In genomic region chr6:36666726-36667591, GRCh38 we compare ENCODE assay signal across 1 cellular context.
TF ChIP-seq lines count a peak whose summit lies in the region.

No MANE protein-coding gene starts in this region.

TF ChIP-seq in HepG2, 621 proteins besides CTCF, POLR2A, EP300 and RAD21 (continued from another document and continues in another):
- TF ChIP-seq GMEB1 (CRISPR knock-in tag; IDR thresholded peaks at IDR 0.05; ENCODE audit: borderline replicate concordance) (peak; percentile 21; the same call in 1 of the 2 replicates), SNAPC5 (CRISPR knock-in tag; IDR thresholded peaks at IDR 0.05; ENCODE audit: borderline replicate concordance) (no peak), ZNF839 (CRISPR knock-in tag; IDR thresholded peaks at IDR 0.05; ENCODE audit: borderline replicate concordance) (peak; percentile 77; the same call in 1 of the 2 replicates), RBFOX2 (IDR thresholded peaks at IDR 0.05; ENCODE audit: low read depth, low read length) (peak; percentile 72), GLI4 (CRISPR knock-in tag; IDR thresholded peaks at IDR 0.05; ENCODE audit: borderline replicate concordance) (no peak), ZNF678 (CRISPR knock-in tag; IDR thresholded peaks at IDR 0.05) (no peak), RBM22 (optimal IDR thresholded peaks at IDR 0.05; ENCODE audit: low read length) (no peak), KDM4B (CRISPR knock-in tag; IDR thresholded peaks at IDR 0.05) (peak; percentile 92), ZNF264 (CRISPR knock-in tag; IDR thresholded peaks at IDR 0.05) (peak; percentile 90), SIN3A (IDR thresholded peaks at IDR 0.05; ENCODE audit: borderline replicate concordance, low read depth, low read length) (no peak), ZNF30 (CRISPR knock-in tag; IDR thresholded peaks at IDR 0.05) (no peak), KLF16 (CRISPR knock-in tag; IDR thresholded peaks at IDR 0.05) (peak in 1 of 2 experiments; percentile 94; a peak in 2 of 4 replicates), TMF1 (CRISPR knock-in tag; IDR thresholded peaks at IDR 0.05; ENCODE audit: low read depth) (no peak), SP4 (CRISPR knock-in tag; IDR thresholded peaks at IDR 0.05) (no peak), ZBTB38 (CRISPR knock-in tag; IDR thresholded peaks at IDR 0.05) (peak; percentile 96), KDM2A (CRISPR knock-in tag; IDR thresholded peaks at IDR 0.05; ENCODE audit: borderline replicate concordance, low read depth) (peak; percentile 94), IRX3 (CRISPR knock-in tag; IDR thresholded peaks at IDR 0.05; ENCODE audit: borderline replicate concordance, low read depth) (peak; percentile 35; the same call in 1 of the 2 replicates), TARDBP (CRISPR knock-in tag; IDR thresholded peaks at IDR 0.05) (peak; percentile 88), ISL2 (CRISPR knock-in tag; IDR thresholded peaks at IDR 0.05) (peak; percentile 88), ZNF614 (CRISPR knock-in tag; IDR thresholded peaks at IDR 0.05; ENCODE audit: borderline replicate concordance) (peak; percentile 98), KMT2A (CRISPR knock-in tag; IDR thresholded peaks at IDR 0.05) (peak; percentile 69), SP2 (CRISPR knock-in tag; IDR thresholded peaks at IDR 0.05) (no peak), SIX4 (CRISPR knock-in tag; IDR thresholded peaks at IDR 0.05) (peak; percentile 67; the same call in 1 of the 2 replicates), NFIC (IDR thresholded peaks at IDR 0.05; ENCODE audit: low read length) (0 out of 2 replicates have a peak, but pooled peaks have one; percentile 62), AGO1 (IDR thresholded peaks at IDR 0.05; ENCODE audit: low read depth, low read length, poor library complexity, severe bottlenecking) (no peak), PAWR (CRISPR knock-in tag; IDR thresholded peaks at IDR 0.05; ENCODE audit: borderline replicate concordance) (no peak), ZNF558 (CRISPR knock-in tag; IDR thresholded peaks at IDR 0.05; ENCODE audit: borderline replicate concordance) (no peak), GTF3A (CRISPR knock-in tag; conservative IDR thresholded peaks at IDR 0.05) (no peak), NPAS2 (CRISPR knock-in tag; IDR thresholded peaks at IDR 0.05; ENCODE audit: borderline replicate concordance) (no peak), KAT2B (IDR thresholded peaks at IDR 0.05; ENCODE audit: borderline replicate concordance, low read depth, low read length) (no peak), MAZ (IDR thresholded peaks at IDR 0.05; ENCODE audit: borderline replicate concordance, low read depth, low read length) (no peak), MAZ (CRISPR knock-in tag; IDR thresholded peaks at IDR 0.05; ENCODE audit: low read depth) (peak; percentile 91), ZNF253 (CRISPR knock-in tag; IDR thresholded peaks at IDR 0.05; ENCODE audit: borderline replicate concordance) (no peak), ZNF713 (CRISPR knock-in tag; IDR thresholded peaks at IDR 0.05) (peak; percentile 93; the same call in 1 of the 2 replicates), ZNF740 (CRISPR knock-in tag; IDR thresholded peaks at IDR 0.05) (no peak; the same call in 1 of the 2 replicates), ZNF546 (CRISPR knock-in tag; conservative IDR thresholded peaks at IDR 0.05) (no peak), ZNF17 (CRISPR knock-in tag; IDR thresholded peaks at IDR 0.05) (no peak), MEF2D (CRISPR knock-in tag; IDR thresholded peaks at IDR 0.05) (peak; percentile 92), ZNF792 (CRISPR knock-in tag; IDR thresholded peaks at IDR 0.05) (peak; percentile 87; the same call in 1 of the 2 replicates), ZNF530 (CRISPR knock-in tag; IDR thresholded peaks at IDR 0.05; ENCODE audit: low read depth) (no peak), SMC3 (IDR thresholded peaks at IDR 0.05; ENCODE audit: low read length) (peak; percentile 22; the same call in 1 of the 2 replicates), NR2F6 (IDR thresholded peaks at IDR 0.05) (0 out of 2 replicates have a peak, but pooled peaks have one; percentile 38), NR2F6 (CRISPR knock-in tag; IDR thresholded peaks at IDR 0.05) (peak; percentile 81; the same call in 1 of the 2 replicates)
- TF ChIP-seq, protein P1, sequence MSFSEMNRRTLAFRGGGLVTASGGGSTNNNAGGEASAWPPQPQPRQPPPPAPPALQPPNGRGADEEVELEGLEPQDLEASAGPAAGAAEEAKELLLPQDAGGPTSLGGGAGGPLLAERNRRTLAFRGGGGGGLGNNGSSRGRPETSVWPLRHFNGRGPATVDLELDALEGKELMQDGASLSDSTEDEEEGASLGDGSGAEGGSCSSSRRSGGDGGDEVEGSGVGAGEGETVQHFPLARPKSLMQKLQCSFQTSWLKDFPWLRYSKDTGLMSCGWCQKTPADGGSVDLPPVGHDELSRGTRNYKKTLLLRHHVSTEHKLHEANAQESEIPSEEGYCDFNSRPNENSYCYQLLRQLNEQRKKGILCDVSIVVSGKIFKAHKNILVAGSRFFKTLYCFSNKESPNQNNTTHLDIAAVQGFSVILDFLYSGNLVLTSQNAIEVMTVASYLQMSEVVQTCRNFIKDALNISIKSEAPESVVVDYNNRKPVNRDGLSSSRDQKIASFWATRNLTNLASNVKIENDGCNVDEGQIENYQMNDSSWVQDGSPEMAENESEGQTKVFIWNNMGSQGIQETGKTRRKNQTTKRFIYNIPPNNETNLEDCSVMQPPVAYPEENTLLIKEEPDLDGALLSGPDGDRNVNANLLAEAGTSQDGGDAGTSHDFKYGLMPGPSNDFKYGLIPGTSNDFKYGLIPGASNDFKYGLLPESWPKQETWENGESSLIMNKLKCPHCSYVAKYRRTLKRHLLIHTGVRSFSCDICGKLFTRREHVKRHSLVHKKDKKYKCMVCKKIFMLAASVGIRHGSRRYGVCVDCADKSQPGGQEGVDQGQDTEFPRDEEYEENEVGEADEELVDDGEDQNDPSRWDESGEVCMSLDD (CRISPR knock-in tag; IDR thresholded peaks at IDR 0.05; ENCODE audit: borderline replicate concordance) = peak; percentile 87
- TF ChIP-seq, protein P2, sequence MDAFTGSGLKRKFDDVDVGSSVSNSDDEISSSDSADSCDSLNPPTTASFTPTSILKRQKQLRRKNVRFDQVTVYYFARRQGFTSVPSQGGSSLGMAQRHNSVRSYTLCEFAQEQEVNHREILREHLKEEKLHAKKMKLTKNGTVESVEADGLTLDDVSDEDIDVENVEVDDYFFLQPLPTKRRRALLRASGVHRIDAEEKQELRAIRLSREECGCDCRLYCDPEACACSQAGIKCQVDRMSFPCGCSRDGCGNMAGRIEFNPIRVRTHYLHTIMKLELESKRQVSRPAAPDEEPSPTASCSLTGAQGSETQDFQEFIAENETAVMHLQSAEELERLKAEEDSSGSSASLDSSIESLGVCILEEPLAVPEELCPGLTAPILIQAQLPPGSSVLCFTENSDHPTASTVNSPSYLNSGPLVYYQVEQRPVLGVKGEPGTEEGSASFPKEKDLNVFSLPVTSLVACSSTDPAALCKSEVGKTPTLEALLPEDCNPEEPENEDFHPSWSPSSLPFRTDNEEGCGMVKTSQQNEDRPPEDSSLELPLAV (CRISPR knock-in tag; conservative IDR thresholded peaks at IDR 0.05; ENCODE audit: low read depth) = no peak
- TF ChIP-seq, protein P3, sequence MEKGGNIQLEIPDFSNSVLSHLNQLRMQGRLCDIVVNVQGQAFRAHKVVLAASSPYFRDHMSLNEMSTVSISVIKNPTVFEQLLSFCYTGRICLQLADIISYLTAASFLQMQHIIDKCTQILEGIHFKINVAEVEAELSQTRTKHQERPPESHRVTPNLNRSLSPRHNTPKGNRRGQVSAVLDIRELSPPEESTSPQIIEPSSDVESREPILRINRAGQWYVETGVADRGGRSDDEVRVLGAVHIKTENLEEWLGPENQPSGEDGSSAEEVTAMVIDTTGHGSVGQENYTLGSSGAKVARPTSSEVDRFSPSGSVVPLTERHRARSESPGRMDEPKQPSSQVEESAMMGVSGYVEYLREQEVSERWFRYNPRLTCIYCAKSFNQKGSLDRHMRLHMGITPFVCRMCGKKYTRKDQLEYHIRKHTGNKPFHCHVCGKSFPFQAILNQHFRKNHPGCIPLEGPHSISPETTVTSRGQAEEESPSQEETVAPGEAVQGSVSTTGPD (CRISPR knock-in tag; IDR thresholded peaks at IDR 0.05) = peak; percentile 91
- TF ChIP-seq, protein P4, sequence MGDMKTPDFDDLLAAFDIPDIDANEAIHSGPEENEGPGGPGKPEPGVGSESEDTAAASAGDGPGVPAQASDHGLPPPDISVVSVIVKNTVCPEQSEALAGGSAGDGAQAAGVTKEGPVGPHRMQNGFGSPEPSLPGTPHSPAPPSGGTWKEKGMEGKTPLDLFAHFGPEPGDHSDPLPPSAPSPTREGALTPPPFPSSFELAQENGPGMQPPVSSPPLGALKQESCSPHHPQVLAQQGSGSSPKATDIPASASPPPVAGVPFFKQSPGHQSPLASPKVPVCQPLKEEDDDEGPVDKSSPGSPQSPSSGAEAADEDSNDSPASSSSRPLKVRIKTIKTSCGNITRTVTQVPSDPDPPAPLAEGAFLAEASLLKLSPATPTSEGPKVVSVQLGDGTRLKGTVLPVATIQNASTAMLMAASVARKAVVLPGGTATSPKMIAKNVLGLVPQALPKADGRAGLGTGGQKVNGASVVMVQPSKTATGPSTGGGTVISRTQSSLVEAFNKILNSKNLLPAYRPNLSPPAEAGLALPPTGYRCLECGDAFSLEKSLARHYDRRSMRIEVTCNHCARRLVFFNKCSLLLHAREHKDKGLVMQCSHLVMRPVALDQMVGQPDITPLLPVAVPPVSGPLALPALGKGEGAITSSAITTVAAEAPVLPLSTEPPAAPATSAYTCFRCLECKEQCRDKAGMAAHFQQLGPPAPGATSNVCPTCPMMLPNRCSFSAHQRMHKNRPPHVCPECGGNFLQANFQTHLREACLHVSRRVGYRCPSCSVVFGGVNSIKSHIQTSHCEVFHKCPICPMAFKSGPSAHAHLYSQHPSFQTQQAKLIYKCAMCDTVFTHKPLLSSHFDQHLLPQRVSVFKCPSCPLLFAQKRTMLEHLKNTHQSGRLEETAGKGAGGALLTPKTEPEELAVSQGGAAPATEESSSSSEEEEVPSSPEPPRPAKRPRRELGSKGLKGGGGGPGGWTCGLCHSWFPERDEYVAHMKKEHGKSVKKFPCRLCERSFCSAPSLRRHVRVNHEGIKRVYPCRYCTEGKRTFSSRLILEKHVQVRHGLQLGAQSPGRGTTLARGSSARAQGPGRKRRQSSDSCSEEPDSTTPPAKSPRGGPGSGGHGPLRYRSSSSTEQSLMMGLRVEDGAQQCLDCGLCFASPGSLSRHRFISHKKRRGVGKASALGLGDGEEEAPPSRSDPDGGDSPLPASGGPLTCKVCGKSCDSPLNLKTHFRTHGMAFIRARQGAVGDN (CRISPR knock-in tag; IDR thresholded peaks at IDR 0.05) = peak; percentile 100
- TF ChIP-seq, protein P5, sequence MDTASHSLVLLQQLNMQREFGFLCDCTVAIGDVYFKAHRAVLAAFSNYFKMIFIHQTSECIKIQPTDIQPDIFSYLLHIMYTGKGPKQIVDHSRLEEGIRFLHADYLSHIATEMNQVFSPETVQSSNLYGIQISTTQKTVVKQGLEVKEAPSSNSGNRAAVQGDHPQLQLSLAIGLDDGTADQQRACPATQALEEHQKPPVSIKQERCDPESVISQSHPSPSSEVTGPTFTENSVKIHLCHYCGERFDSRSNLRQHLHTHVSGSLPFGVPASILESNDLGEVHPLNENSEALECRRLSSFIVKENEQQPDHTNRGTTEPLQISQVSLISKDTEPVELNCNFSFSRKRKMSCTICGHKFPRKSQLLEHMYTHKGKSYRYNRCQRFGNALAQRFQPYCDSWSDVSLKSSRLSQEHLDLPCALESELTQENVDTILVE (CRISPR knock-in tag; IDR thresholded peaks at IDR 0.05) = peak; percentile 85
- TF ChIP-seq, protein P6, sequence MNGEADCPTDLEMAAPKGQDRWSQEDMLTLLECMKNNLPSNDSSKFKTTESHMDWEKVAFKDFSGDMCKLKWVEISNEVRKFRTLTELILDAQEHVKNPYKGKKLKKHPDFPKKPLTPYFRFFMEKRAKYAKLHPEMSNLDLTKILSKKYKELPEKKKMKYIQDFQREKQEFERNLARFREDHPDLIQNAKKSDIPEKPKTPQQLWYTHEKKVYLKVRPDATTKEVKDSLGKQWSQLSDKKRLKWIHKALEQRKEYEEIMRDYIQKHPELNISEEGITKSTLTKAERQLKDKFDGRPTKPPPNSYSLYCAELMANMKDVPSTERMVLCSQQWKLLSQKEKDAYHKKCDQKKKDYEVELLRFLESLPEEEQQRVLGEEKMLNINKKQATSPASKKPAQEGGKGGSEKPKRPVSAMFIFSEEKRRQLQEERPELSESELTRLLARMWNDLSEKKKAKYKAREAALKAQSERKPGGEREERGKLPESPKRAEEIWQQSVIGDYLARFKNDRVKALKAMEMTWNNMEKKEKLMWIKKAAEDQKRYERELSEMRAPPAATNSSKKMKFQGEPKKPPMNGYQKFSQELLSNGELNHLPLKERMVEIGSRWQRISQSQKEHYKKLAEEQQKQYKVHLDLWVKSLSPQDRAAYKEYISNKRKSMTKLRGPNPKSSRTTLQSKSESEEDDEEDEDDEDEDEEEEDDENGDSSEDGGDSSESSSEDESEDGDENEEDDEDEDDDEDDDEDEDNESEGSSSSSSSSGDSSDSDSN (CRISPR knock-in tag; IDR thresholded peaks at IDR 0.05) = peak; percentile 97
- TF ChIP-seq, protein P7, sequence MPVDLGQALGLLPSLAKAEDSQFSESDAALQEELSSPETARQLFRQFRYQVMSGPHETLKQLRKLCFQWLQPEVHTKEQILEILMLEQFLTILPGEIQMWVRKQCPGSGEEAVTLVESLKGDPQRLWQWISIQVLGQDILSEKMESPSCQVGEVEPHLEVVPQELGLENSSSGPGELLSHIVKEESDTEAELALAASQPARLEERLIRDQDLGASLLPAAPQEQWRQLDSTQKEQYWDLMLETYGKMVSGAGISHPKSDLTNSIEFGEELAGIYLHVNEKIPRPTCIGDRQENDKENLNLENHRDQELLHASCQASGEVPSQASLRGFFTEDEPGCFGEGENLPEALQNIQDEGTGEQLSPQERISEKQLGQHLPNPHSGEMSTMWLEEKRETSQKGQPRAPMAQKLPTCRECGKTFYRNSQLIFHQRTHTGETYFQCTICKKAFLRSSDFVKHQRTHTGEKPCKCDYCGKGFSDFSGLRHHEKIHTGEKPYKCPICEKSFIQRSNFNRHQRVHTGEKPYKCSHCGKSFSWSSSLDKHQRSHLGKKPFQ (CRISPR knock-in tag; IDR thresholded peaks at IDR 0.05; ENCODE audit: insufficient replicate concordance) = peak; percentile 74
